In genomic region chr10:43880160-43880559, GRCh38 we compare ENCODE assay signal across 31 cellular contexts.
"Had no signal": no experiment of that assay in that cellular context is flagged by ENCODE, and none has a peak within 500 bp of the region (broad histone marks: within the 10 kb centered on the region; RNA-seq: fewer than 3 reads in every experiment).

No MANE protein-coding gene starts in this region.

- H3K4me1 Mint-ChIP-seq: activated naive CD8-positive, alpha-beta T cell treated with anti-CD3 and anti-CD28 coated beads, Interleukin-2, amount 10 ng/mL, durations not matched to agents 7 days and 5 days; stimulated activated memory B cell treated with anti-CD40 and anti-IgM and Interleukin-4, amounts not matched to agents 10 μg/mL and 1 μg/mL and 100 μg/mL, for 72 hours; stimulated activated naive CD8-positive, alpha-beta T cell treated with anti-CD3 and anti-CD28 coated beads, Interleukin-15, amount 100 ng/mL, for 72 hours had no signal

- H3K36me3 ChIP-seq: ascending aorta, cardiac muscle cell, right lobe of liver, upper lobe of left lung, vagina, WERI-Rb-1 had no signal

- H3K36me3 Mint-ChIP-seq: activated naive CD8-positive, alpha-beta T cell treated with anti-CD3 and anti-CD28 coated beads, Interleukin-2, amount 10 ng/mL, durations not matched to agents 7 days and 5 days; brain; stimulated activated memory B cell treated with anti-CD40 and anti-IgM and Interleukin-4, amounts not matched to agents 10 μg/mL and 1 μg/mL and 100 μg/mL, for 72 hours had no signal

- H3K27ac Mint-ChIP-seq: activated naive CD4-positive, alpha-beta T cell treated with anti-CD3 and anti-CD28 coated beads for 36 hours; activated naive CD8-positive, alpha-beta T cell treated with anti-CD3 and anti-CD28 coated beads, Interleukin-2, amount 10 ng/mL, durations not matched to agents 7 days and 5 days; activated T-helper 1 cell treated with anti-CD3 and anti-CD28 coated beads, Interleukin-12 subunit alpha, Interleukin-12 subunit beta, Interleukin-2, Interleukin-4 antibody, amounts not matched to agents 30 ng/mL and 10 ng/mL and 1 ng/mL, durations not matched to agents 14 hours and 24 hours and 36 hours; effector memory CD8-positive, alpha-beta T cell; naive thymus-derived CD4-positive, alpha-beta T cell; stimulated activated memory B cell treated with anti-CD40 and anti-IgM and Interleukin-4, amounts not matched to agents 10 μg/mL and 1 μg/mL and 100 μg/mL, for 72 hours; T-helper 1 cell treated with Interleukin-12 subunit alpha and Interleukin-12 subunit beta and Interleukin-4 antibody, amounts not matched to agents 30 μg/mL and 1 μg/mL, for 36 hours had no signal

- H3K27ac ChIP-seq: ascending aorta, cardiac muscle cell, coronary artery, right lobe of liver, upper lobe of left lung, vagina, WERI-Rb-1 had no signal

- ATAC-seq: activated CD4-positive, CD25-positive, alpha-beta regulatory T cell treated with anti-CD3 and anti-CD28 coated beads, Interleukin-2, amount 50 U/mL, for 24 hours; effector memory CD8-positive, alpha-beta T cell; naive thymus-derived CD4-positive, alpha-beta T cell; stimulated activated memory B cell treated with anti-CD40 and anti-IgM and Interleukin-4, amounts not matched to agents 10 μg/mL and 1 μg/mL and 100 μg/mL, for 72 hours; stimulated activated naive CD8-positive, alpha-beta T cell treated with anti-CD3 and anti-CD28 coated beads, Interleukin-15, amount 100 ng/mL, for 72 hours had no signal

- H3K4me1 ChIP-seq: ascending aorta, right lobe of liver had no signal

- H3K4me3 Mint-ChIP-seq: activated naive CD4-positive, alpha-beta T cell treated with anti-CD3 and anti-CD28 coated beads for 36 hours; activated naive CD8-positive, alpha-beta T cell treated with anti-CD3 and anti-CD28 coated beads, Interleukin-2, amount 10 ng/mL, durations not matched to agents 7 days and 5 days; activated T-helper 1 cell treated with anti-CD3 and anti-CD28 coated beads, Interleukin-12 subunit alpha, Interleukin-12 subunit beta, Interleukin-2, Interleukin-4 antibody, amounts not matched to agents 30 ng/mL and 10 ng/mL and 1 ng/mL, durations not matched to agents 14 hours and 24 hours and 36 hours; brain; effector memory CD8-positive, alpha-beta T cell; naive thymus-derived CD4-positive, alpha-beta T cell; stimulated activated memory B cell treated with anti-CD40 and anti-IgM and Interleukin-4, amounts not matched to agents 10 μg/mL and 1 μg/mL and 100 μg/mL, for 72 hours; stimulated activated naive CD8-positive, alpha-beta T cell treated with anti-CD3 and anti-CD28 coated beads, Interleukin-15, amount 100 ng/mL, for 72 hours; T-helper 1 cell treated with Interleukin-12 subunit alpha and Interleukin-12 subunit beta and Interleukin-4 antibody, amounts not matched to agents 30 μg/mL and 1 μg/mL, for 36 hours had no signal

- H3K9me3 Mint-ChIP-seq: activated naive CD4-positive, alpha-beta T cell treated with anti-CD3 and anti-CD28 coated beads for 36 hours; activated naive CD8-positive, alpha-beta T cell treated with anti-CD3 and anti-CD28 coated beads, Interleukin-2, amount 10 ng/mL, durations not matched to agents 7 days and 5 days; activated T-helper 1 cell treated with anti-CD3 and anti-CD28 coated beads, Interleukin-12 subunit alpha, Interleukin-12 subunit beta, Interleukin-2, Interleukin-4 antibody, amounts not matched to agents 30 ng/mL and 10 ng/mL and 1 ng/mL, durations not matched to agents 14 hours and 24 hours and 36 hours; brain; effector memory CD8-positive, alpha-beta T cell; stimulated activated memory B cell treated with anti-CD40 and anti-IgM and Interleukin-4, amounts not matched to agents 10 μg/mL and 1 μg/mL and 100 μg/mL, for 72 hours; stimulated activated naive CD8-positive, alpha-beta T cell treated with anti-CD3 and anti-CD28 coated beads, Interleukin-15, amount 100 ng/mL, for 72 hours; T-helper 1 cell treated with Interleukin-12 subunit alpha and Interleukin-12 subunit beta and Interleukin-4 antibody, amounts not matched to agents 30 μg/mL and 1 μg/mL, for 36 hours had no signal

- H3K4me3 ChIP-seq: ascending aorta, cardiac muscle cell, coronary artery, right lobe of liver, skin epidermis, upper lobe of left lung, vagina had no signal

- H3K27me3 ChIP-seq: ascending aorta, cardiac muscle cell, right lobe of liver, upper lobe of left lung, vagina had no signal

- H3K27me3 Mint-ChIP-seq: brain; stimulated activated memory B cell treated with anti-CD40 and anti-IgM and Interleukin-4, amounts not matched to agents 10 μg/mL and 1 μg/mL and 100 μg/mL, for 72 hours; stimulated activated naive CD8-positive, alpha-beta T cell treated with anti-CD3 and anti-CD28 coated beads, Interleukin-15, amount 100 ng/mL, for 72 hours had no signal

- DNase-seq: activated CD4-positive, alpha-beta T cell treated with anti-CD3 and anti-CD28 coated beads for 48 hours; activated CD4-positive, alpha-beta T cell treated with anti-CD3 and anti-CD28 coated beads, Interleukin-2, amount 50 U/mL, for 48 hours; activated CD8-positive, alpha-beta memory T cell treated with anti-CD3 and anti-CD28 coated beads, Interleukin-2, amount 50 U/mL, for 4 hours; activated effector memory CD4-positive, alpha-beta T cell treated with anti-CD3 and anti-CD28 coated beads, Interleukin-2, amount 50 U/mL, for 16 hours; activated naive CD4-positive, alpha-beta T cell treated with anti-CD3 and anti-CD28 coated beads for 36 hours; activated naive CD8-positive, alpha-beta T cell treated with anti-CD3 and anti-CD28 coated beads, Interleukin-2, amount 10 ng/mL, durations not matched to agents 7 days and 5 days; activated T-cell treated with anti-CD3 and anti-CD28 coated beads, Interleukin-2, amount 50 U/mL, for 1 hour; effector memory CD8-positive, alpha-beta T cell; foreskin fibroblast; midbrain; naive thymus-derived CD4-positive, alpha-beta T cell; right lobe of liver; stimulated activated CD4-positive, alpha-beta T cell treated with anti-CD3 and anti-CD28 coated beads, Interleukin-1b, Interleukin-23, amount 100 ng/mL, for 48 hours; stimulated activated CD4-positive, alpha-beta T cell treated with anti-CD3 and anti-CD28 coated beads, Interleukin-4, amount 100 ng/mL, for 4 hours; stimulated activated CD8-positive, alpha-beta memory T cell treated with anti-CD3 and anti-CD28 coated beads, Interleukin-4, amount 100 ng/mL, for 48 hours; stimulated activated naive CD8-positive, alpha-beta T cell treated with anti-CD3 and anti-CD28 coated beads, Interleukin-15, amount 100 ng/mL, for 72 hours; substantia nigra; SW 1271; T-helper 9 cell; upper lobe of left lung had no signal

- H3K9me3 ChIP-seq: ascending aorta, right lobe of liver, upper lobe of left lung, vagina had no signal
